1 cellular context compared by ENCODE assay signal in genomic region chr9:127154003-127154389, GRCh38.
TF ChIP-seq lines count a peak whose summit lies in the region.

No MANE protein-coding gene starts in this region.

TF ChIP-seq in GM12878, 131 proteins besides CTCF, POLR2A, EP300 and RAD21:
- no peak for TF ChIP-seq POLR2AphosphoS2 (IDR thresholded peaks at IDR 0.05; ENCODE audit: low read depth, low read length)
- TF ChIP-seq MAX (IDR thresholded peaks at IDR 0.05; ENCODE audit: low read depth, low read length): no peak
- peak; percentile 73 for TF ChIP-seq LARP7 (IDR thresholded peaks at IDR 0.05)
- no peak for TF ChIP-seq EGR1 (IDR thresholded peaks at IDR 0.05; ENCODE audit: borderline replicate concordance in 1 of 2, low read depth in 2 of 2, low read length in 2 of 2)
- TF ChIP-seq BHLHE40 (IDR thresholded peaks at IDR 0.05; ENCODE audit: borderline replicate concordance in 1 of 2, low read depth in 2 of 2, low read length in 1 of 2): no peak
- peak; percentile 87 for TF ChIP-seq SMARCA5 (IDR thresholded peaks at IDR 0.05)
- no peak for TF ChIP-seq CBX5 (IDR thresholded peaks at IDR 0.05; ENCODE audit: low read depth)
- TF ChIP-seq SP1 (IDR thresholded peaks at IDR 0.05; ENCODE audit: low read depth, low read length): no peak
